14 cellular contexts compared by ENCODE assay signal in genomic region chr7:5671053-5671452, GRCh38.
DNase-seq lines count a peak whose midpoint lies in the region; ATAC-seq and TF ChIP-seq lines count a peak whose summit lies in the region.
"Had no signal": no experiment of that assay in that cellular context is flagged by ENCODE, and none has a peak within 500 bp of the region (broad histone marks: within the 10 kb centered on the region; RNA-seq: fewer than 3 reads in every experiment).

No MANE protein-coding gene starts in this region.

- H3K9ac ChIP-seq in mesenchymal stem cell (ENCODE audit: low read length) = peak overlapping the region; percentile 6

- H3K4ac ChIP-seq in mesenchymal stem cell (ENCODE audit: low read depth in 1 of 2, low read length in 2 of 2) = peak overlapping the region in 1 of 2 experiments; percentile 55

- H3K27me3 Mint-ChIP-seq in activated T-cell treated with anti-CD3 and anti-CD28 coated beads, Interleukin-2, amount 50 U/mL, for 24 hours = no peaks in the 10 kb centered on the region
- no peaks in the 10 kb centered on the region for H3K27me3 Mint-ChIP-seq in central memory CD8-positive, alpha-beta T cell
- peaks cover 0 to 13% (median 0%) of the 10 kb centered on the region in 3 donors for H3K27me3 Mint-ChIP-seq in immature natural killer cell (ENCODE audit: low read depth in 3 of 3)

- no peak for DNase-seq in activated T-cell treated with anti-CD3 and anti-CD28 coated beads, Interleukin-2, amount 50 U/mL, for 24 hours
- DNase-seq in activated T-cell treated with anti-CD3 and anti-CD28 coated beads for 4 hours = no peak
- no peak for DNase-seq in central memory CD8-positive, alpha-beta T cell (ENCODE audit: low spot score in 2 of 2)
- no peak for DNase-seq in mesenchymal stem cell
- no peak for DNase-seq in thoracic aorta (ENCODE audit: low spot score)
- DNase-seq in stimulated activated CD4-positive, alpha-beta T cell treated with anti-CD3 and anti-CD28 coated beads, Interleukin-15, amount 100 ng/mL, for 24 hours = no peak
- DNase-seq in immature natural killer cell = no peak
- DNase-seq: activated CD4-positive, CD25-positive, alpha-beta regulatory T cell; activated gamma-delta T cell; natural killer cell; NCI-H2107 had no signal

- peaks cover 25% of the 10 kb centered on the region for H3K4me1 Mint-ChIP-seq in activated T-cell treated with anti-CD3 and anti-CD28 coated beads, Interleukin-2, amount 50 U/mL, for 24 hours (ENCODE audit: low read depth)
- peaks cover 4% of the 10 kb centered on the region for H3K4me1 Mint-ChIP-seq in central memory CD8-positive, alpha-beta T cell
- peaks cover 4 to 7% of the 10 kb centered on the region in 2 donors for H3K4me1 Mint-ChIP-seq in immature natural killer cell

- H3K18ac ChIP-seq in mesenchymal stem cell (ENCODE audit: low read depth in 1 of 2, low read length in 2 of 2) = no peak overlapping the region

- H3K9me3 ChIP-seq in mesenchymal stem cell (ENCODE audit: control insufficient read depth, low read length) = no peaks in the 10 kb centered on the region
- H3K9me3 ChIP-seq in thoracic aorta = no peaks in the 10 kb centered on the region

- no peak for ATAC-seq in central memory CD8-positive, alpha-beta T cell (replicated peaks; ENCODE audit: extremely low read depth, poor library complexity, severe bottlenecking)
- ATAC-seq in thoracic aorta (ENCODE audit: insufficient number of reproducible peaks, low FRiP score, low read depth) (no peak), GM21619 (IDR thresholded peaks at IDR 0.05; ENCODE audit: unreplicated experiment) (no peak)
- ATAC-seq: K562, natural killer cell, Right ventricle myocardium inferior had no signal

- H4K8ac ChIP-seq in mesenchymal stem cell (ENCODE audit: low read length) = peak overlapping the region; percentile 3

- H3K4me3 ChIP-seq in mesenchymal stem cell (ENCODE audit: insufficient read depth in 1 of 2, low read depth in 1 of 2, low read length in 2 of 2) (no peak overlapping the region), thoracic aorta (no peak overlapping the region)
- H3K4me3 ChIP-seq: K562 had no signal

- H2BK12ac ChIP-seq in mesenchymal stem cell (ENCODE audit: low read length in 2 of 2) = no peak overlapping the region

- peak overlapping the region; percentile 75 for H3K27ac Mint-ChIP-seq in activated T-cell treated with anti-CD3 and anti-CD28 coated beads, Interleukin-2, amount 50 U/mL, for 24 hours
- peak overlapping the region; percentile 74 for H3K27ac Mint-ChIP-seq in central memory CD8-positive, alpha-beta T cell (ENCODE audit: low read depth)
- no peak overlapping the region for H3K27ac Mint-ChIP-seq in immature natural killer cell
- H3K27ac Mint-ChIP-seq: natural killer cell had no signal

- peaks cover 4% of the 10 kb centered on the region for H3K4me1 ChIP-seq in mesenchymal stem cell (ENCODE audit: control insufficient read depth, insufficient read depth, low read depth, low read length)
- H3K4me1 ChIP-seq in thoracic aorta (ENCODE audit: control insufficient read depth in 1 of 2, low read depth in 2 of 2) = peaks cover 17 to 36% of the 10 kb centered on the region in 2 donors

- no peak overlapping the region for H4K91ac ChIP-seq in mesenchymal stem cell (ENCODE audit: low read length)

- H3K9me3 Mint-ChIP-seq in activated T-cell treated with anti-CD3 and anti-CD28 coated beads, Interleukin-2, amount 50 U/mL, for 24 hours = no peaks in the 10 kb centered on the region
- H3K9me3 Mint-ChIP-seq in central memory CD8-positive, alpha-beta T cell = no peaks in the 10 kb centered on the region
- H3K9me3 Mint-ChIP-seq in immature natural killer cell = no peaks in the 10 kb centered on the region
- H3K9me3 Mint-ChIP-seq: natural killer cell had no signal

- H2BK15ac ChIP-seq in mesenchymal stem cell (ENCODE audit: low read depth, poor library complexity, severe bottlenecking) = no peak overlapping the region

- peaks cover 40% of the 10 kb centered on the region for H3K79me1 ChIP-seq in mesenchymal stem cell (replicated peaks; ENCODE audit: low read length, poor library complexity, severe bottlenecking)

- H3K36me3 Mint-ChIP-seq in activated T-cell treated with anti-CD3 and anti-CD28 coated beads, Interleukin-2, amount 50 U/mL, for 24 hours (ENCODE audit: low read depth) = peaks cover 58% of the 10 kb centered on the region
- H3K36me3 Mint-ChIP-seq in central memory CD8-positive, alpha-beta T cell (ENCODE audit: insufficient read depth) = peaks cover 23% of the 10 kb centered on the region
- H3K36me3 Mint-ChIP-seq in immature natural killer cell = peaks cover 0 to 15% (median 5%) of the 10 kb centered on the region in 3 donors
- H3K36me3 Mint-ChIP-seq: natural killer cell had no signal

- TF ChIP-seq CTCF in thoracic aorta (IDR thresholded peaks at IDR 0.05) = no peak

- no peak overlapping the region for H3K4me3 Mint-ChIP-seq in activated T-cell treated with anti-CD3 and anti-CD28 coated beads, Interleukin-2, amount 50 U/mL, for 24 hours
- no peak overlapping the region for H3K4me3 Mint-ChIP-seq in central memory CD8-positive, alpha-beta T cell
- no peak overlapping the region for H3K4me3 Mint-ChIP-seq in immature natural killer cell
- H3K4me3 Mint-ChIP-seq: natural killer cell had no signal

- H3K4me2 ChIP-seq in mesenchymal stem cell (ENCODE audit: low read length, poor library complexity, severe bottlenecking) = no peak overlapping the region

- H2BK5ac ChIP-seq in mesenchymal stem cell (ENCODE audit: low read depth, low read length, poor library complexity, severe bottlenecking) = no peak overlapping the region

- no peak overlapping the region for H2AFZ ChIP-seq in mesenchymal stem cell (ENCODE audit: low read depth, low read length)

- H2AK5ac ChIP-seq in mesenchymal stem cell (ENCODE audit: low read length, severe bottlenecking) = no peak overlapping the region

- H3K27me3 ChIP-seq in mesenchymal stem cell (ENCODE audit: control insufficient read depth in 1 of 2, insufficient read depth in 1 of 2, low read length in 2 of 2) (no peaks in the 10 kb centered on the region), thoracic aorta (replicated peaks; ENCODE audit: insufficient read depth) (no peaks in the 10 kb centered on the region)

- no peak overlapping the region for H2BK120ac ChIP-seq in mesenchymal stem cell (ENCODE audit: low read depth, low read length)

- H3K27ac ChIP-seq in mesenchymal stem cell (ENCODE audit: low read length, poor library complexity, severe bottlenecking) = no peak overlapping the region
- peak overlapping the region; percentile 32 to 56 for H3K27ac ChIP-seq in thoracic aorta

- no peak overlapping the region for H3K23ac ChIP-seq in mesenchymal stem cell (ENCODE audit: low read length in 2 of 2)

- WGBS in mesenchymal stem cell = 64% methylated on average over 1 of the region's 1 CpG

- H3K36me3 ChIP-seq in mesenchymal stem cell (ENCODE audit: control insufficient read depth in 1 of 2, insufficient read depth in 2 of 2, low read depth in 1 of 2, low read length in 2 of 2) = peaks cover 25 to 26% of the 10 kb centered on the region in 2 experiments
- H3K36me3 ChIP-seq in thoracic aorta = no peaks in the 10 kb centered on the region

- H3K14ac ChIP-seq in mesenchymal stem cell (ENCODE audit: low read length in 2 of 2) = no peak overlapping the region

Comparison
In these comparisons a context has a peak if more than half of its experiments do, and no peak if none do; other contexts are left out.
1. H3K27ac Mint-ChIP-seq: peak in activated T-cell treated with anti-CD3 and anti-CD28 coated beads, Interleukin-2, amount 50 U/mL, for 24 hours (single experiment) and central memory CD8-positive, alpha-beta T cell (single experiment); none in immature natural killer cell (0 of 6).